In the genomic region with DNA sequence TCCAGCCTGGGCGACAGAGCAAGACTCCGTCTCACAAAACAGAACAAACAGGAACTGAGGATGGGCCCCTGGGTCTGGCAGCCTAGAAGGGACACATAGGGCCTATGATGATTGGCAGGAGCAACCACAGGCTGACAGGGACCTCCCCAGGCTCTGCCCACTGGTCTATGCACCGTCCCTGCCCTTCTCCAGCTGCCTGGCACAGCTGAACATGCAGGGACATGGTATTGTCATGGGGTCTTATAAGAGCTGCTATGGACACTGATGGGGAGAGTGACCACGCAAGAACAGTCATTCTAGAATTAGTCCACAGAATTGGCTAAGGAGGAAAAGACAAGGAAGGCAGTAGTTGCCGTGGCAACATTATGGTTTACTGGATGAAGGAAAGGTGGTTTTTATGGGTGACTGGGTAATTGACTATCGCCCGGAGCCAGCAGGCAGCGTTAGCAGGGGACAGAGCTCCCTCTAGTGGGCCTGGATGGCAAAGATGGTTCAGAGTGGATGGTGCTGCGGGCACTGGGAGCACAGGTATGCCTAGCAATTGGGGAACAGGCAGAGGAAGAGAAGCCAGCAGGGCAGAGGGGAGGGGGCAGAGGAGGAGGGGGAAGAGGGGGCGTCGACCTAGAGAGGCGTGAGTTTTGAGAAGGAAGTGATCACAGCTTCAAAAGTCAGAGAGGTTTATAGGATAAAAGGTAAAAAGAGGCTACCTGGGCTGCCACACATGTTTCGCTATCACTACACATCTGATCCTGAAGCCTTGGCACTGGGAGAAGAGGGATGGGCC, we compare ENCODE assay signal across 1 cellular context.
TF ChIP-seq lines count a peak whose summit lies in the region.

No MANE protein-coding gene starts in this region.

TF ChIP-seq in HEK293, 187 proteins besides CTCF, POLR2A, EP300 and RAD21 (continued from another document):
- TF ChIP-seq, protein P1, sequence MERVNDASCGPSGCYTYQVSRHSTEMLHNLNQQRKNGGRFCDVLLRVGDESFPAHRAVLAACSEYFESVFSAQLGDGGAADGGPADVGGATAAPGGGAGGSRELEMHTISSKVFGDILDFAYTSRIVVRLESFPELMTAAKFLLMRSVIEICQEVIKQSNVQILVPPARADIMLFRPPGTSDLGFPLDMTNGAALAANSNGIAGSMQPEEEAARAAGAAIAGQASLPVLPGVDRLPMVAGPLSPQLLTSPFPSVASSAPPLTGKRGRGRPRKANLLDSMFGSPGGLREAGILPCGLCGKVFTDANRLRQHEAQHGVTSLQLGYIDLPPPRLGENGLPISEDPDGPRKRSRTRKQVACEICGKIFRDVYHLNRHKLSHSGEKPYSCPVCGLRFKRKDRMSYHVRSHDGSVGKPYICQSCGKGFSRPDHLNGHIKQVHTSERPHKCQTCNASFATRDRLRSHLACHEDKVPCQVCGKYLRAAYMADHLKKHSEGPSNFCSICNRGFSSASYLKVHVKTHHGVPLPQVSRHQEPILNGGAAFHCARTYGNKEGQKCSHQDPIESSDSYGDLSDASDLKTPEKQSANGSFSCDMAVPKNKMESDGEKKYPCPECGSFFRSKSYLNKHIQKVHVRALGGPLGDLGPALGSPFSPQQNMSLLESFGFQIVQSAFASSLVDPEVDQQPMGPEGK (tag by site-specific recombination; IDR thresholded peaks at IDR 0.05) = peak; percentile 34; the same call in 1 of the 2 replicates
- TF ChIP-seq ZBTB17 (tag by site-specific recombination; IDR thresholded peaks at IDR 0.05) (peak; percentile 80), ZNF776 (tag by site-specific recombination; IDR thresholded peaks at IDR 0.05; ENCODE audit: borderline replicate concordance) (no peak), ZNF654 (tag by site-specific recombination; IDR thresholded peaks at IDR 0.05; ENCODE audit: low read depth) (peak; percentile 100), ZNF324 (tag by site-specific recombination; IDR thresholded peaks at IDR 0.05) (peak; percentile 23; the same call in 1 of the 2 replicates), ZNF335 (tag by site-specific recombination; conservative IDR thresholded peaks at IDR 0.05) (peak; percentile 46; the same call in 1 of the 2 replicates), ZEB2 (tag by site-specific recombination; IDR thresholded peaks at IDR 0.05) (peak; percentile 86), KLF9 (tag by site-specific recombination; IDR thresholded peaks at IDR 0.05; ENCODE audit: low read depth) (0 out of 2 replicates have a peak, but pooled peaks have one; percentile 38)
